Comparison of ENCODE assay signal across 8 cellular contexts in genomic region chr19:17292301-17293074, GRCh38. TPM values are rescaled to one million over a fixed set of nuclear protein-coding genes. Genes with fewer than 3 reads are reported as not detected.
DNase-seq lines count a peak whose midpoint lies in the region; FAIRE-seq and TF ChIP-seq lines count a peak whose summit lies in the region.

No MANE protein-coding gene starts in this region.

- TF ChIP-seq CTCF in NB4 (IDR thresholded peaks at IDR 0.05; ENCODE audit: low read depth, low read length) (peak; percentile 77), liver (IDR thresholded peaks at IDR 0.05; ENCODE audit: low read depth, low read length, missing input control) (peak; percentile 58)

- H3K4me1 ChIP-seq in liver (ENCODE audit: control insufficient read depth in 4 of 4, insufficient read depth in 4 of 4, low read length in 3 of 4): no peaks in the 10 kb centered on the region

- no peaks in the 10 kb centered on the region for H3K9me3 ChIP-seq in liver (ENCODE audit: control insufficient read depth in 4 of 4, low read length in 3 of 4)

- peak; percentile 71 for DNase-seq in GM04503 (ENCODE audit: low read depth)
- DNase-seq in H54 (ENCODE audit: insufficient read length, low spot score): peak; percentile 94
- DNase-seq in NB4 (ENCODE audit: low read depth): peak; percentile 88
- DNase-seq in activated CD4-positive, alpha-beta T cell treated with anti-CD3 and anti-CD28 coated beads for 48 hours: peak; percentile 87
- DNase-seq in dedifferentiated amniotic fluid mesenchymal stem cell (ENCODE audit: extremely low spot score): peak; percentile 80
- peak; percentile 36 to 81 (median 49) for DNase-seq in stimulated activated CD4-positive, alpha-beta T cell treated with anti-CD3 and anti-CD28 coated beads, TNF-alpha, amount 100 ng/mL, for 1 hour (ENCODE audit: low read depth in 3 of 3, low spot score in 1 of 3)
- DNase-seq in mesenteric fat pad (ENCODE audit: low spot score): no peak

- H3K4me3 ChIP-seq in NB4 (ENCODE audit: low read depth, low read length): peak overlapping the region; percentile 72
- peak overlapping the region in 2 of 3 donors; percentile 34 to 44 for H3K4me3 ChIP-seq in liver (ENCODE audit: low read depth in 1 of 3, low read length in 3 of 3)

- peak; percentile 79 to 84 for TF ChIP-seq RAD21 in liver (IDR thresholded peaks at IDR 0.05)

- peak overlapping the region in 1 of 2 donors; percentile 10 for H3K9ac ChIP-seq in liver (ENCODE audit: low read depth in 1 of 2, low read length in 2 of 2)

- 50% methylated on average over 46 of the region's 46 CpGs for WGBS in liver

- H3K27me3 ChIP-seq in liver (ENCODE audit: control insufficient read depth in 4 of 4, insufficient read depth in 4 of 4, low read length in 3 of 4): no peaks in the 10 kb centered on the region

- H3K27ac ChIP-seq in liver (ENCODE audit: low read depth in 1 of 2, low read length in 2 of 2): peak overlapping the region in 1 of 2 donors; percentile 28

- FAIRE-seq in H54 (lab: Jason Lieb, UNC): peak; percentile 38

- H3K36me3 ChIP-seq in liver (ENCODE audit: control insufficient read depth in 4 of 4, insufficient read depth in 3 of 4, low read depth in 1 of 4, low read length in 3 of 4): peaks cover 0 to 5% (median 2%) of the 10 kb centered on the region in 4 donors

- TF ChIP-seq POLR2A in H54 (IDR thresholded peaks at IDR 0.05; ENCODE audit: low read depth, low read length): peak; percentile 40; the same call in 1 of the 2 replicates
- peak; percentile 79 for TF ChIP-seq POLR2A in NB4 (IDR thresholded peaks at IDR 0.05; ENCODE audit: extremely low read depth, insufficient read length)

TF ChIP-seq in liver, 16 proteins besides CTCF, POLR2A, EP300 and RAD21:
- no peak for TF ChIP-seq REST (IDR thresholded peaks at IDR 0.05)
- no peak for TF ChIP-seq EGR1 (IDR thresholded peaks at IDR 0.05; ENCODE audit: low read depth in 2 of 2)
- TF ChIP-seq ATF3 (IDR thresholded peaks at IDR 0.05): no peak
- no peak for TF ChIP-seq NR2F2 (IDR thresholded peaks at IDR 0.05)
- no peak for TF ChIP-seq FOXA1 (IDR thresholded peaks at IDR 0.05)
- TF ChIP-seq MAX (IDR thresholded peaks at IDR 0.05): no peak
- TF ChIP-seq GABPA (IDR thresholded peaks at IDR 0.05 in 1 of 2, conservative IDR thresholded peaks at IDR 0.05 in 1 of 2): no peak
- TF ChIP-seq YY1 (IDR thresholded peaks at IDR 0.05): no peak
- no peak for TF ChIP-seq TAF1 (conservative IDR thresholded peaks at IDR 0.05)

RNA-seq across cellular contexts. Expression of gene ABHD8, which starts 10.7 kb away (rescaled TPM):
- total RNA-seq in liver (10 to 100 TPM in 1 of 2 donors, 1 to 10 TPM in 1; 6.3 to 26.9 TPM), mesenteric fat pad (12.9 TPM)
- polyA plus RNA-seq in liver: 10 to 100 TPM in 1 of 2 donors, 1 to 10 TPM in 1; 8.6 to 20.2 TPM

RNA-seq across cellular contexts. Expression of gene ANKLE1, which starts 10.8 kb away (rescaled TPM):
- total RNA-seq in liver (10 to 100 TPM in 1 of 2 donors, under 1 TPM in 1; 0.42 to 43.2 TPM), mesenteric fat pad (0.55 TPM)
- under 1 TPM; 0.10 to 0.15 TPM for polyA plus RNA-seq in liver

RNA-seq across cellular contexts. Expression of gene MRPL34, which starts 13.2 kb away (rescaled TPM):
- total RNA-seq in liver (100 to 1,000 TPM in 1 of 2 donors, 10 to 100 TPM in 1; 23.3 to 123 TPM), mesenteric fat pad (99.2 TPM)
- 100 to 1,000 TPM; 158 to 301 TPM for polyA plus RNA-seq in liver

RNA-seq across cellular contexts. Expression of gene DDA1, which starts 16.9 kb away (rescaled TPM):
- total RNA-seq in liver (10 to 100 TPM in 1 of 2 donors, 1 to 10 TPM in 1; 7.9 to 13.5 TPM), mesenteric fat pad (45.6 TPM)
- polyA plus RNA-seq in liver: 10 to 100 TPM; 28.2 to 37.9 TPM

RNA-seq across cellular contexts. Expression of gene BABAM1, which starts 25.2 kb away (rescaled TPM):
- total RNA-seq in liver (10 to 100 TPM; 29.3 to 47.0 TPM), mesenteric fat pad (66.0 TPM)
- 10 to 100 TPM; 31.3 to 35.7 TPM for polyA plus RNA-seq in liver
